ENCODE assay signal across 9 cellular contexts in genomic region chr1:168540798-168541197, GRCh38. TPM values are rescaled to one million over a fixed set of nuclear protein-coding genes. Genes with fewer than 3 reads are reported as not detected.
"Had no signal": no experiment of that assay in that cellular context is flagged by ENCODE, and none has a peak within 500 bp of the region (broad histone marks: within the 10 kb centered on the region; RNA-seq: fewer than 3 reads in every experiment).

No MANE protein-coding gene starts in this region.

RNA-seq across cellular contexts. Expression of gene XCL2, which starts 3.0 kb away (rescaled TPM):
- total RNA-seq: activated CD4-positive, alpha-beta memory T cell treated with anti-CD3 and anti-CD28 coated beads, Interleukin-2, amount 10 ng/mL, durations not matched to agents 7 days and 5 days; activated CD4-positive, alpha-beta T cell treated with anti-CD3 and anti-CD28 coated beads, Interleukin-2, amount 10 ng/mL, durations not matched to agents 7 days and 5 days; activated naive CD4-positive, alpha-beta T cell treated with anti-CD3 and anti-CD28 coated beads for 36 hours; ascending aorta; cardiac septum; chondrocyte; dermis blood vessel endothelial cell; esophagus muscularis mucosa; WTC11 had no signal

RNA-seq across cellular contexts. Expression of gene XCL1, which starts 35.6 kb away (rescaled TPM):
- total RNA-seq: activated naive CD4-positive, alpha-beta T cell treated with anti-CD3 and anti-CD28 coated beads for 36 hours; ascending aorta; dermis blood vessel endothelial cell had no signal
